Comparison of ENCODE assay signal across 8 cellular contexts in genomic region chr12:57518920-57519757, GRCh38. TPM values are rescaled to one million over a fixed set of nuclear protein-coding genes. Genes with fewer than 3 reads are reported as not detected.
A peak's percentile ranks its signal among the peaks of the same experiment; 100 is the strongest.
DNase-seq lines count a peak whose midpoint lies in the region; ATAC-seq, FAIRE-seq and TF ChIP-seq lines count a peak whose summit lies in the region.

No MANE protein-coding gene starts in this region.

- H3K4me2 ChIP-seq in mammary epithelial cell (ENCODE audit: insufficient read depth, low read depth, low read length) (peak overlapping the region; percentile 81), HepG2 (ENCODE audit: low read depth, low read length) (peak overlapping the region; percentile 85)

- TF ChIP-seq EP300 in HepG2 (IDR thresholded peaks at IDR 0.05; ENCODE audit: low read depth in 2 of 2, low read length in 2 of 2) (no peak), HepG2 (CRISPR knock-in tag; IDR thresholded peaks at IDR 0.05; ENCODE audit: borderline replicate concordance) (no peak)

- POLR2A ChIA-PET in HepG2 (lab: Yijun Ruan, JAX): interaction anchor here (0.7 to 7.8 kb wide), 22 partner anchors 9 to 289 kb away, joined by 3 to 90 read pairs (median 8); partner anchors contain the start of genes ARHGEF25, DCTN2, GLI1 and INHBE

- BruUV-seq in mammary epithelial cell (replicated peaks; lab: Mats Ljungman, UMichigan) (no TSS peak), HepG2 (replicated peaks; lab: Mats Ljungman, UMichigan) (no TSS peak)

- H3K27me3 ChIP-seq in mammary epithelial cell (ENCODE audit: insufficient read depth, low read length) (no peaks in the 10 kb centered on the region), HepG2 (ENCODE audit: control insufficient read depth in 1 of 2, insufficient read depth in 2 of 2, low read length in 2 of 2) (no peaks in the 10 kb centered on the region; a peak in 1 of 5 replicates), testis (no peaks in the 10 kb centered on the region)

- H3K27ac ChIP-seq in mammary epithelial cell (ENCODE audit: insufficient read depth, low read depth, low read length) (peak overlapping the region; percentile 89), HepG2 (ENCODE audit: extremely low read length, insufficient read depth, low read length) (peak overlapping the region; percentile 97), testis (peak overlapping the region; percentile 97 to 99)

- no peak for TF ChIP-seq RAD21 in HepG2 (CRISPR knock-in tag; IDR thresholded peaks at IDR 0.05)

- CTCF ChIA-PET in mammary epithelial cell (lab: Charles Lee; ENCODE audit: low non-redundant PET) (no interaction called here), HepG2 (lab: Yijun Ruan, JAX; ENCODE audit: low intra/inter-chr PET ratio, low total read pairs) (no interaction called here)

- WGBS in mammary epithelial cell (ENCODE audit: low coverage, missing lambda C conversion rate): 38% methylated on average over 5 of the region's 7 CpGs
- WGBS in HepG2 (ENCODE audit: low lambda C conversion rate): 23% methylated on average over 5 of the region's 7 CpGs
- 28 to 32% methylated on average over 7 of the region's 7 CpGs for WGBS in testis, 2 donors

- peak; percentile 44 for DNase-seq in NCI-H460 (ENCODE audit: extremely low read depth, low read depth)
- DNase-seq in mammary epithelial cell: peak; percentile 25
- DNase-seq in HepG2 (ENCODE audit: low spot score): peak; percentile 60
- DNase-seq in testis: peak; percentile 26
- DNase-seq in ecto neural progenitor cell (ENCODE audit: low spot score): no peak
- DNase-seq in NCI-H187 treated with DMSO at 0.1 percent for 48 hours (lab: John Stamatoyannopoulos, UW): no peak

- TF ChIP-seq CTCF in mammary epithelial cell (conservative IDR thresholded peaks at IDR 0.05 in 1 of 2, IDR thresholded peaks at IDR 0.05 in 1 of 2; ENCODE audit: extremely low read depth in 1 of 2, insufficient read depth in 1 of 2, low read depth in 1 of 2, low read length in 2 of 2): no peak
- no peak for TF ChIP-seq CTCF in HepG2 (CRISPR knock-in tag; IDR thresholded peaks at IDR 0.05)
- no peak for TF ChIP-seq CTCF in testis (IDR thresholded peaks at IDR 0.05)

- ATAC-seq in HepG2 (peak; percentile 16), GM19397 (IDR thresholded peaks at IDR 0.05; ENCODE audit: unreplicated experiment) (no peak)

- H4K20me1 ChIP-seq in mammary epithelial cell (ENCODE audit: insufficient read depth, low read length): no peaks in the 10 kb centered on the region
- peaks cover 35% of the 10 kb centered on the region for H4K20me1 ChIP-seq in HepG2 (ENCODE audit: insufficient read depth, low read length)

- in situ Hi-C loops in mammary epithelial cell (cut with MboI; ENCODE audit: low sequenced_read_pairs in 2 of 2): no loop called here
- in situ Hi-C loops in HepG2 (cut with HindIII; ENCODE audit: extremely low pct_ligation_motif_present, low pct_unique_long_range_greater_than_20kb): no loop called here

- H3K36me3 ChIP-seq in ES-I3 (ENCODE audit: insufficient read depth, low read length) (peaks cover 43% of the 10 kb centered on the region), mammary epithelial cell (ENCODE audit: insufficient read depth, low read length) (peaks cover 37% of the 10 kb centered on the region), HepG2 (replicated peaks in 1 of 2; ENCODE audit: control insufficient read depth in 1 of 2, insufficient read depth in 2 of 2, low read length in 2 of 2) (peaks cover 17 to 35% of the 10 kb centered on the region in 2 experiments), testis (ENCODE audit: low read depth, missing control alignments) (no peaks in the 10 kb centered on the region)

- peak; percentile 42 for FAIRE-seq in HepG2 (lab: Jason Lieb, UNC)

- H3K9me3 ChIP-seq in ES-I3 (ENCODE audit: control insufficient read depth, insufficient read depth, low read length) (no peaks in the 10 kb centered on the region), mammary epithelial cell (replicated peaks; ENCODE audit: insufficient read depth, low read length) (no peaks in the 10 kb centered on the region), HepG2 (ENCODE audit: low read length) (no peaks in the 10 kb centered on the region), testis (no peaks in the 10 kb centered on the region)

- dilution Hi-C loops in mammary epithelial cell (cut with HindIII; ENCODE audit: low sequenced_read_pairs): no loop called here

- TF ChIP-seq POLR2A in HepG2 (IDR thresholded peaks at IDR 0.05; ENCODE audit: insufficient read depth in 1 of 2, low read depth in 2 of 2, low read length in 2 of 2): peak; percentile 12 to 25; a peak in 1 of 4 replicates
- no peak for TF ChIP-seq POLR2A in testis (IDR thresholded peaks at IDR 0.05)

- H3K4me1 ChIP-seq in ES-I3 (ENCODE audit: insufficient read depth, low read length) (no peaks in the 10 kb centered on the region; the same call in 1 of the 2 replicates), mammary epithelial cell (ENCODE audit: insufficient read depth, low read length) (peaks cover 46% of the 10 kb centered on the region), HepG2 (ENCODE audit: insufficient read depth, low read length) (peaks cover 37% of the 10 kb centered on the region), testis (peaks cover 38% of the 10 kb centered on the region)

- H3K4me3 ChIP-seq in mammary epithelial cell (replicated peaks in 1 of 3; ENCODE audit: insufficient read depth in 1 of 3, low read depth in 2 of 3, low read length in 3 of 3): peak overlapping the region; percentile 57 to 83 (median 78)
- H3K4me3 ChIP-seq in HepG2 (replicated peaks in 1 of 3; ENCODE audit: insufficient read depth in 1 of 3, low read depth in 2 of 3, low read length in 3 of 3): peak overlapping the region; percentile 70 to 99 (median 97)
- H3K4me3 ChIP-seq in testis: peak overlapping the region; percentile 90 to 97

- H3K79me2 ChIP-seq in mammary epithelial cell (ENCODE audit: insufficient read depth, low read length) (peaks cover 44% of the 10 kb centered on the region), HepG2 (ENCODE audit: insufficient read depth, low read length) (peaks cover 35% of the 10 kb centered on the region)

- intact Hi-C loops in mammary epithelial cell (cut with micrococcal nuclease) (loop anchor here (2.0 kb wide), 1 partner anchor 60 kb away; the partner anchor contains the start of gene GLI1), HepG2 (cut with micrococcal nuclease; ENCODE audit: unreplicated experiment) (no loop called here), testis (cut with DNase I; ENCODE audit: low total_unique reads) (no loop called here)

- H3K9ac ChIP-seq in ES-I3 (ENCODE audit: low read depth, low read length): peak overlapping the region; percentile 98
- peak overlapping the region; percentile 94 for H3K9ac ChIP-seq in mammary epithelial cell (ENCODE audit: insufficient read depth, low read length)
- peak overlapping the region; percentile 100 for H3K9ac ChIP-seq in HepG2 (ENCODE audit: insufficient read depth, low read depth, low read length)

- no peak overlapping the region for H2AFZ ChIP-seq in mammary epithelial cell (ENCODE audit: low read depth, low read length)
- H2AFZ ChIP-seq in HepG2 (ENCODE audit: low read length): no peak overlapping the region

RNA-seq across cellular contexts. Expression of gene DDIT3, which starts 1.2 kb away (rescaled TPM):
- 194 and 202 TPM in 2 replicates for total RNA-seq in NCI-H460 (2014; rRNA removed; shearing (Covaris generic))
- 94.1 and 121 TPM in 2 replicates for polyA plus RNA-seq in NCI-H460 (2014; cell fraction: nucleus; rRNA removed)
- 10 to 100 TPM; 28.3 to 66.1 TPM for total RNA-seq in mammary epithelial cell
- 9.0 TPM for polyA plus RNA-seq in mammary epithelial cell
- 8.0 TPM for polyA minus RNA-seq in mammary epithelial cell
- total RNA-seq in HepG2 (2016; rRNA removed; fragmentation: Illumina TruSeq; extraction: Trizol): 17.5 and 27.5 TPM in 2 replicates
- total RNA-seq in HepG2 (2016; cell fraction: cytosol; rRNA removed; fragmentation: Illumina TruSeq; extraction: Trizol; ENCODE audit: low read depth): 13.2 and 15.7 TPM in 2 replicates
- 20.9 and 30.4 TPM in 2 replicates for total RNA-seq in HepG2 (2016; cell fraction: insoluble cytoplasmic fraction; rRNA removed; fragmentation: Illumina TruSeq; extraction: Trizol)
- total RNA-seq in HepG2 (2016; cell fraction: membrane; rRNA removed; fragmentation: Illumina TruSeq; extraction: Trizol): 15.9 and 19.3 TPM in 2 replicates
- 37.8 and 43.6 TPM in 2 replicates for total RNA-seq in HepG2 (2016; cell fraction: nucleus; rRNA removed; fragmentation: Illumina TruSeq; extraction: Trizol)
- polyA plus RNA-seq in HepG2 (2011; rRNA removed): 45.2 and 48.7 TPM in 2 replicates
- 22.9 and 23.5 TPM in 2 replicates for polyA plus RNA-seq in HepG2 (2011; cell fraction: cytosol; rRNA removed)
- polyA plus RNA-seq in HepG2 (2011; cell fraction: nucleus; rRNA removed): 90.1 and 90.7 TPM in 2 replicates
- polyA plus RNA-seq in HepG2 (2012): 29.8 and 51.1 TPM in 2 replicates
- 8.3 and 8.5 TPM in 2 replicates for polyA plus RNA-seq in HepG2 (2016; cell fraction: cytosol; fragmentation: Illumina TruSeq; extraction: Trizol; ENCODE audit: low read depth)
- polyA plus RNA-seq in HepG2 (2016; cell fraction: insoluble cytoplasmic fraction; fragmentation: Illumina TruSeq; extraction: Trizol; ENCODE audit: low read depth): 16.7 and 17.7 TPM in 2 replicates
- polyA plus RNA-seq in HepG2 (2016; cell fraction: membrane; fragmentation: Illumina TruSeq; extraction: Trizol; ENCODE audit: low read depth): 9.9 and 11.5 TPM in 2 replicates
- polyA plus RNA-seq in HepG2 (2016; cell fraction: nucleus; fragmentation: Illumina TruSeq; extraction: Trizol; ENCODE audit: insufficient read depth, low read depth): 85.6 and 93.4 TPM in 2 replicates
- polyA minus RNA-seq in HepG2 (2011; rRNA and poly(A)+ RNA removed; ENCODE audit: low replicate concordance): 11.9 and 14.2 TPM in 2 replicates
- 6.3 and 7.4 TPM in 2 replicates for polyA minus RNA-seq in HepG2 (2011; cell fraction: cytosol; rRNA and poly(A)+ RNA removed)
- 43.4 and 45.6 TPM in 2 replicates for polyA minus RNA-seq in HepG2 (2011; cell fraction: nucleus; rRNA and poly(A)+ RNA removed)
- total RNA-seq in testis: 10 to 100 TPM; 44.2 to 45.6 TPM
- 63.9 TPM for polyA plus RNA-seq in testis (ENCODE audit: insufficient read depth, low read depth, low replicate concordance)

RNA-seq across cellular contexts. Expression of gene MBD6, which starts 3.5 kb away (rescaled TPM):
- total RNA-seq in NCI-H460 (2014; rRNA removed; shearing (Covaris generic)): 8.3 and 10.0 TPM in 2 replicates
- 8.2 and 9.4 TPM in 2 replicates for polyA plus RNA-seq in NCI-H460 (2014; cell fraction: nucleus; rRNA removed)
- 10 to 100 TPM in 1 of 2 donors, 1 to 10 TPM in 1; 4.8 to 69.2 TPM for total RNA-seq in mammary epithelial cell
- 4.8 TPM for polyA plus RNA-seq in mammary epithelial cell
- polyA minus RNA-seq in mammary epithelial cell: 14.9 TPM
- 4.1 and 5.1 TPM in 2 replicates for total RNA-seq in HepG2 (2016; rRNA removed; fragmentation: Illumina TruSeq; extraction: Trizol)
- 4.8 and 5.3 TPM in 2 replicates for total RNA-seq in HepG2 (2016; cell fraction: cytosol; rRNA removed; fragmentation: Illumina TruSeq; extraction: Trizol; ENCODE audit: low read depth)
- total RNA-seq in HepG2 (2016; cell fraction: insoluble cytoplasmic fraction; rRNA removed; fragmentation: Illumina TruSeq; extraction: Trizol): 4.0 and 5.3 TPM in 2 replicates
- total RNA-seq in HepG2 (2016; cell fraction: membrane; rRNA removed; fragmentation: Illumina TruSeq; extraction: Trizol): 6.2 and 8.8 TPM in 2 replicates
- 6.5 and 10.2 TPM in 2 replicates for total RNA-seq in HepG2 (2016; cell fraction: nucleus; rRNA removed; fragmentation: Illumina TruSeq; extraction: Trizol)
- polyA plus RNA-seq in HepG2 (2011; rRNA removed): 5.9 and 6.1 TPM in 2 replicates
- 1.1 and 1.8 TPM in 2 replicates for polyA plus RNA-seq in HepG2 (2011; cell fraction: cytosol; rRNA removed)
- 36.0 and 45.9 TPM in 2 replicates for polyA plus RNA-seq in HepG2 (2011; cell fraction: nucleus; rRNA removed)
- polyA plus RNA-seq in HepG2 (2012): 22.8 and 22.9 TPM in 2 replicates
- 3.4 and 4.1 TPM in 2 replicates for polyA plus RNA-seq in HepG2 (2016; cell fraction: cytosol; fragmentation: Illumina TruSeq; extraction: Trizol; ENCODE audit: low read depth)
- 15.7 and 15.8 TPM in 2 replicates for polyA plus RNA-seq in HepG2 (2016; cell fraction: insoluble cytoplasmic fraction; fragmentation: Illumina TruSeq; extraction: Trizol; ENCODE audit: low read depth)
- 16.1 and 18.3 TPM in 2 replicates for polyA plus RNA-seq in HepG2 (2016; cell fraction: membrane; fragmentation: Illumina TruSeq; extraction: Trizol; ENCODE audit: low read depth)
- polyA plus RNA-seq in HepG2 (2016; cell fraction: nucleus; fragmentation: Illumina TruSeq; extraction: Trizol; ENCODE audit: insufficient read depth, low read depth): 57.7 and 62.7 TPM in 2 replicates
- polyA minus RNA-seq in HepG2 (2011; rRNA and poly(A)+ RNA removed; ENCODE audit: low replicate concordance): 5.7 and 10.6 TPM in 2 replicates
- 5.4 and 10.1 TPM in 2 replicates for polyA minus RNA-seq in HepG2 (2011; cell fraction: cytosol; rRNA and poly(A)+ RNA removed)
- 15.7 and 16.7 TPM in 2 replicates for polyA minus RNA-seq in HepG2 (2011; cell fraction: nucleus; rRNA and poly(A)+ RNA removed)
- total RNA-seq in testis: 100 to 1,000 TPM in 1 of 2 donors, 10 to 100 TPM in 1; 84.7 to 130 TPM
- 86.6 TPM for polyA plus RNA-seq in testis (ENCODE audit: insufficient read depth, low read depth, low replicate concordance)

RNA-seq across cellular contexts. Expression of gene DCTN2, which starts 27.9 kb away (rescaled TPM):
- 72.8 and 76.1 TPM in 2 replicates for total RNA-seq in NCI-H460 (2014; rRNA removed; shearing (Covaris generic))
- polyA plus RNA-seq in NCI-H460 (2014; cell fraction: nucleus; rRNA removed): 173 and 206 TPM in 2 replicates
- 100 to 1,000 TPM; 140 to 153 TPM for total RNA-seq in mammary epithelial cell
- 151 TPM for polyA plus RNA-seq in mammary epithelial cell
- polyA minus RNA-seq in mammary epithelial cell: 146 TPM
- 72.0 and 75.5 TPM in 2 replicates for total RNA-seq in HepG2 (2016; rRNA removed; fragmentation: Illumina TruSeq; extraction: Trizol)
- total RNA-seq in HepG2 (2016; cell fraction: cytosol; rRNA removed; fragmentation: Illumina TruSeq; extraction: Trizol; ENCODE audit: low read depth): 16.3 and 20.3 TPM in 2 replicates
- 63.9 and 76.9 TPM in 2 replicates for total RNA-seq in HepG2 (2016; cell fraction: insoluble cytoplasmic fraction; rRNA removed; fragmentation: Illumina TruSeq; extraction: Trizol)
- 38.0 and 40.0 TPM in 2 replicates for total RNA-seq in HepG2 (2016; cell fraction: membrane; rRNA removed; fragmentation: Illumina TruSeq; extraction: Trizol)
- total RNA-seq in HepG2 (2016; cell fraction: nucleus; rRNA removed; fragmentation: Illumina TruSeq; extraction: Trizol): 43.6 and 51.0 TPM in 2 replicates
- 77.4 and 85.7 TPM in 2 replicates for polyA plus RNA-seq in HepG2 (2011; rRNA removed)
- polyA plus RNA-seq in HepG2 (2011; cell fraction: cytosol; rRNA removed): 82.2 and 86.7 TPM in 2 replicates
- polyA plus RNA-seq in HepG2 (2011; cell fraction: nucleus; rRNA removed): 67.6 and 71.9 TPM in 2 replicates
- polyA plus RNA-seq in HepG2 (2012): 70.0 and 93.9 TPM in 2 replicates
- polyA plus RNA-seq in HepG2 (2016; cell fraction: cytosol; fragmentation: Illumina TruSeq; extraction: Trizol; ENCODE audit: low read depth): 26.7 and 27.0 TPM in 2 replicates
- 106 and 134 TPM in 2 replicates for polyA plus RNA-seq in HepG2 (2016; cell fraction: insoluble cytoplasmic fraction; fragmentation: Illumina TruSeq; extraction: Trizol; ENCODE audit: low read depth)
- 43.7 and 48.7 TPM in 2 replicates for polyA plus RNA-seq in HepG2 (2016; cell fraction: membrane; fragmentation: Illumina TruSeq; extraction: Trizol; ENCODE audit: low read depth)
- polyA plus RNA-seq in HepG2 (2016; cell fraction: nucleus; fragmentation: Illumina TruSeq; extraction: Trizol; ENCODE audit: insufficient read depth, low read depth): 110 and 115 TPM in 2 replicates
- polyA minus RNA-seq in HepG2 (2011; rRNA and poly(A)+ RNA removed; ENCODE audit: low replicate concordance): 76.1 and 154 TPM in 2 replicates
- 60.3 and 62.5 TPM in 2 replicates for polyA minus RNA-seq in HepG2 (2011; cell fraction: cytosol; rRNA and poly(A)+ RNA removed)
- polyA minus RNA-seq in HepG2 (2011; cell fraction: nucleus; rRNA and poly(A)+ RNA removed): 49.6 and 54.1 TPM in 2 replicates
- 100 to 1,000 TPM; 109 to 122 TPM for total RNA-seq in testis
- 196 TPM for polyA plus RNA-seq in testis (ENCODE audit: insufficient read depth, low read depth, low replicate concordance)

RNA-seq across cellular contexts. Expression of gene KIF5A, which starts 30.7 kb away (rescaled TPM):
- total RNA-seq in NCI-H460 (2014; rRNA removed; shearing (Covaris generic)): 0.07 and 0.09 TPM in 2 replicates
- 0.08 TPM in 1 of 2 replicates, not detected in the other for polyA plus RNA-seq in NCI-H460 (2014; cell fraction: nucleus; rRNA removed)
- 1 to 10 TPM; 1.3 to 2.4 TPM for total RNA-seq in mammary epithelial cell
- 0.46 TPM for polyA plus RNA-seq in mammary epithelial cell
- not detected for polyA minus RNA-seq in mammary epithelial cell
- 1.1 and 1.6 TPM in 2 replicates for total RNA-seq in HepG2 (2016; rRNA removed; fragmentation: Illumina TruSeq; extraction: Trizol)
- total RNA-seq in HepG2 (2016; cell fraction: cytosol; rRNA removed; fragmentation: Illumina TruSeq; extraction: Trizol; ENCODE audit: low read depth): 0.18 and 0.71 TPM in 2 replicates
- 0.91 and 1.5 TPM in 2 replicates for total RNA-seq in HepG2 (2016; cell fraction: insoluble cytoplasmic fraction; rRNA removed; fragmentation: Illumina TruSeq; extraction: Trizol)
- total RNA-seq in HepG2 (2016; cell fraction: membrane; rRNA removed; fragmentation: Illumina TruSeq; extraction: Trizol): 0.37 and 0.41 TPM in 2 replicates
- total RNA-seq in HepG2 (2016; cell fraction: nucleus; rRNA removed; fragmentation: Illumina TruSeq; extraction: Trizol): 3.2 and 3.6 TPM in 2 replicates
- polyA plus RNA-seq in HepG2 (2011; rRNA removed): 10.3 and 11.9 TPM in 2 replicates
- 2.9 and 3.5 TPM in 2 replicates for polyA plus RNA-seq in HepG2 (2011; cell fraction: cytosol; rRNA removed)
- polyA plus RNA-seq in HepG2 (2011; cell fraction: nucleus; rRNA removed): 35.5 and 41.8 TPM in 2 replicates
- 8.0 and 9.1 TPM in 2 replicates for polyA plus RNA-seq in HepG2 (2012)
- 0.12 and 0.15 TPM in 2 replicates for polyA plus RNA-seq in HepG2 (2016; cell fraction: cytosol; fragmentation: Illumina TruSeq; extraction: Trizol; ENCODE audit: low read depth)
- 0.97 and 1.1 TPM in 2 replicates for polyA plus RNA-seq in HepG2 (2016; cell fraction: insoluble cytoplasmic fraction; fragmentation: Illumina TruSeq; extraction: Trizol; ENCODE audit: low read depth)
- 0.27 and 0.29 TPM in 2 replicates for polyA plus RNA-seq in HepG2 (2016; cell fraction: membrane; fragmentation: Illumina TruSeq; extraction: Trizol; ENCODE audit: low read depth)
- 7.8 and 8.7 TPM in 2 replicates for polyA plus RNA-seq in HepG2 (2016; cell fraction: nucleus; fragmentation: Illumina TruSeq; extraction: Trizol; ENCODE audit: insufficient read depth, low read depth)
- 0.02 and 2.8 TPM in 2 replicates for polyA minus RNA-seq in HepG2 (2011; rRNA and poly(A)+ RNA removed; ENCODE audit: low replicate concordance)
- polyA minus RNA-seq in HepG2 (2011; cell fraction: cytosol; rRNA and poly(A)+ RNA removed): 1.9 and 3.0 TPM in 2 replicates
- polyA minus RNA-seq in HepG2 (2011; cell fraction: nucleus; rRNA and poly(A)+ RNA removed): 17.8 and 18.6 TPM in 2 replicates
- 1 to 10 TPM; 6.8 to 9.1 TPM for total RNA-seq in testis
- 8.4 TPM for polyA plus RNA-seq in testis (ENCODE audit: insufficient read depth, low read depth, low replicate concordance)

RNA-seq across cellular contexts. Expression of gene MARS1, which starts 31.3 kb away (rescaled TPM):
- total RNA-seq in NCI-H460 (2014; rRNA removed; shearing (Covaris generic)): 277 and 346 TPM in 2 replicates
- polyA plus RNA-seq in NCI-H460 (2014; cell fraction: nucleus; rRNA removed): 538 and 758 TPM in 2 replicates
- 100 to 1,000 TPM; 240 to 460 TPM for total RNA-seq in mammary epithelial cell
- polyA plus RNA-seq in mammary epithelial cell: 160 TPM
- polyA minus RNA-seq in mammary epithelial cell: 352 TPM
- 177 and 181 TPM in 2 replicates for total RNA-seq in HepG2 (2016; rRNA removed; fragmentation: Illumina TruSeq; extraction: Trizol)
- total RNA-seq in HepG2 (2016; cell fraction: cytosol; rRNA removed; fragmentation: Illumina TruSeq; extraction: Trizol; ENCODE audit: low read depth): 69.2 and 77.6 TPM in 2 replicates
- total RNA-seq in HepG2 (2016; cell fraction: insoluble cytoplasmic fraction; rRNA removed; fragmentation: Illumina TruSeq; extraction: Trizol): 178 and 182 TPM in 2 replicates
- total RNA-seq in HepG2 (2016; cell fraction: membrane; rRNA removed; fragmentation: Illumina TruSeq; extraction: Trizol): 116 and 124 TPM in 2 replicates
- 147 and 177 TPM in 2 replicates for total RNA-seq in HepG2 (2016; cell fraction: nucleus; rRNA removed; fragmentation: Illumina TruSeq; extraction: Trizol)
- 115 and 167 TPM in 2 replicates for polyA plus RNA-seq in HepG2 (2011; rRNA removed)
- polyA plus RNA-seq in HepG2 (2011; cell fraction: cytosol; rRNA removed): 90.1 and 98.7 TPM in 2 replicates
- 450 and 538 TPM in 2 replicates for polyA plus RNA-seq in HepG2 (2011; cell fraction: nucleus; rRNA removed)
- 160 and 209 TPM in 2 replicates for polyA plus RNA-seq in HepG2 (2012)
- 68.2 and 75.1 TPM in 2 replicates for polyA plus RNA-seq in HepG2 (2016; cell fraction: cytosol; fragmentation: Illumina TruSeq; extraction: Trizol; ENCODE audit: low read depth)
- 150 and 162 TPM in 2 replicates for polyA plus RNA-seq in HepG2 (2016; cell fraction: insoluble cytoplasmic fraction; fragmentation: Illumina TruSeq; extraction: Trizol; ENCODE audit: low read depth)
- 87.9 and 114 TPM in 2 replicates for polyA plus RNA-seq in HepG2 (2016; cell fraction: membrane; fragmentation: Illumina TruSeq; extraction: Trizol; ENCODE audit: low read depth)
- polyA plus RNA-seq in HepG2 (2016; cell fraction: nucleus; fragmentation: Illumina TruSeq; extraction: Trizol; ENCODE audit: insufficient read depth, low read depth): 239 and 240 TPM in 2 replicates
- polyA minus RNA-seq in HepG2 (2011; rRNA and poly(A)+ RNA removed; ENCODE audit: low replicate concordance): 242 and 269 TPM in 2 replicates
- polyA minus RNA-seq in HepG2 (2011; cell fraction: cytosol; rRNA and poly(A)+ RNA removed): 76.3 and 117 TPM in 2 replicates
- 213 and 244 TPM in 2 replicates for polyA minus RNA-seq in HepG2 (2011; cell fraction: nucleus; rRNA and poly(A)+ RNA removed)
- 100 to 1,000 TPM in 1 of 2 donors, 10 to 100 TPM in 1; 90.6 to 105 TPM for total RNA-seq in testis
- 144 TPM for polyA plus RNA-seq in testis (ENCODE audit: insufficient read depth, low read depth, low replicate concordance)

Comparison
In these comparisons a context has a peak if more than half of its experiments do, and no peak if none do; other contexts are left out.
1. DNase-seq: peak in NCI-H460 (single experiment), mammary epithelial cell (single experiment), HepG2 (single experiment) and testis (single experiment); none in ecto neural progenitor cell (single experiment) and NCI-H187 treated with DMSO at 0.1 percent for 48 hours (single experiment).
2. Peak in every context shown above with its lines, with median percentiles within 50 percentile points of each other: H3K9ac ChIP-seq, H3K27ac ChIP-seq and H3K4me3 ChIP-seq.